In the genomic region with DNA sequence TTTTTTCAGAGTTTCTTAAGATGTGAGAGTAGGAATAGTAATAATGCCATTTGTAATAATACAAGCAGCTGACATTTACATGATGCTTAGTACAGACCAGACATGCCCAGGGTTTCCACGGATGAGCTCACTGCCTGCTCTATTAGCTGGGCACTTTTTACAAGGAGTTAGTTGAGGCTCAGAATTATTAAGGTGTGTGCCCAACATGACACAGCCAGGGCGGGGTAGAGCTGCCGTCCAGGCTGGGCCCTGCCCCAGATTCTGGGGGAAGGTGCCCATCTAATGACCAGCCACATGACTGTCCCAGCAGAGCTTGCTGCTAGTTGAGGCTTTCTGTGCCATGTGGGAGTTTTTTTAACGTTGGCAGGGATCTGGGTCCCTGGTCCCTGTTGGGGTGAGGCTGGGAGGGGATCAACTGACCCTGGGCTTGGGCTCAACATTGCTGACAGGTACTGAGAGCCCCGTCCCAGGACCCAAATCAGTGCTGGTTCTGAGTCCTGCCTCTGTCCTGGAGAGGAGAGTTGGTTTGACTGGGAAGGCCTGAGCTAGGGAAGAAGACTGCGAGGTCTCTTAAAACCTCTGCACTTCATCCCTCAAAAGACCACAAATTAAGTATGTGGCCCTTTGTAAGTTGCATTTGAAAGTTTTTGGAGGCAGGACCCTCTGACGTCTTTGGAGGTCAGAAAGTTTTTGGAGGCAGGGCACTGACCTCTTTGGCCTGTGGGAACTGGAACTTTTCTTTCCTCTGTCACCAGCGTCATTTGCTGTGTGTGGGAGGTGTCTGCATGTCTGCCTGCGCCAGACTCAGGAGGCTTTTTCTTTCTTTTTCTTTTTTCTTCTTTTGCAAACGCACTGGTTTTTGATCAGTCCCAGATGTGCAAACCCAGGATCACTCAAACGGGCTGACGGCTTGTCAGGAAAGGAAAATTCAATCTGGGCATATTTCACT, we compare ENCODE assay signal across 15 cellular contexts. TPM values are rescaled to one million over a fixed set of nuclear protein-coding genes. Genes with fewer than 3 reads are reported as not detected.
DNase-seq lines count a peak whose midpoint lies in the region; ATAC-seq and TF ChIP-seq lines count a peak whose summit lies in the region.
"Had no signal": no experiment of that assay in that cellular context is flagged by ENCODE, and none has a peak within 500 bp of the region (broad histone marks: within the 10 kb centered on the region; RNA-seq: fewer than 3 reads in every experiment).

No MANE protein-coding gene starts in this region.

- CTCF ChIA-PET in SK-N-SH (lab: Yijun Ruan, JAX), result interaction anchor here (1.1 to 1.5 kb wide), 3 partner anchors 67 to 130 kb away, joined by 3 to 4 read pairs (median 4); no protein-coding TSS in a partner anchor

- H3K79me1 ChIP-seq in trophoblast cell (ENCODE audit: low read length), result peaks cover 36% of the 10 kb centered on the region

- no peak for TF ChIP-seq EP300 in SK-N-SH (IDR thresholded peaks at IDR 0.05; ENCODE audit: borderline replicate concordance in 1 of 2, low read depth in 1 of 2, low read length in 1 of 2)

- no peak for TF ChIP-seq RAD21 in SK-N-SH (IDR thresholded peaks at IDR 0.05; ENCODE audit: low read length)

- intact Hi-C loops in uterus (cut with DNase I; ENCODE audit: low total_unique reads), result no loop called here

- 51% methylated on average over 10 of the region's 12 CpGs for WGBS in SK-N-SH (ENCODE audit: low lambda C conversion rate)
- no CpG with 5 or more reads among the region's 12 CpGs for WGBS in trophoblast cell (ENCODE audit: extremely low coverage, insufficient coverage, insufficient read length)

- peak overlapping the region; percentile 83 for H4K91ac ChIP-seq in trophoblast cell (ENCODE audit: low read depth, low read length)

- peak overlapping the region; percentile 63 for H2BK5ac ChIP-seq in trophoblast cell (ENCODE audit: low read depth, low read length, poor library complexity)

- no peaks in the 10 kb centered on the region for H3K9me3 ChIP-seq in SK-N-SH
- no peaks in the 10 kb centered on the region for H3K9me3 ChIP-seq in trophoblast cell (ENCODE audit: insufficient read depth, low read depth, low read length)
- H3K9me3 ChIP-seq in uterus, result no peaks in the 10 kb centered on the region

- H3K36me3 ChIP-seq in SK-N-SH (replicated peaks in 1 of 2; ENCODE audit: control insufficient read depth in 1 of 2, insufficient read depth in 2 of 2, low read length in 1 of 2), result no peaks in the 10 kb centered on the region
- H3K36me3 ChIP-seq in trophoblast cell (ENCODE audit: control insufficient read depth in 1 of 2, insufficient read depth in 2 of 2, low read length in 2 of 2), result peaks cover 6 to 7% of the 10 kb centered on the region in 2 experiments
- no peaks in the 10 kb centered on the region for H3K36me3 ChIP-seq in uterus

- H3K27me3 ChIP-seq in SK-N-SH (ENCODE audit: insufficient read depth) (no peaks in the 10 kb centered on the region), trophoblast cell (ENCODE audit: insufficient read depth, low read length) (no peaks in the 10 kb centered on the region), uterus (no peaks in the 10 kb centered on the region)

- peaks cover 8 to 23% of the 10 kb centered on the region in 2 experiments; a peak in 3 of 4 replicates for H3K4me1 ChIP-seq in SK-N-SH (ENCODE audit: control insufficient read depth in 1 of 2, insufficient read depth in 2 of 2, low read depth in 1 of 2, low read length in 1 of 2)
- H3K4me1 ChIP-seq in trophoblast cell (ENCODE audit: control insufficient read depth in 1 of 2, insufficient read depth in 2 of 2, low read length in 2 of 2), result peaks cover 33 to 47% of the 10 kb centered on the region in 2 experiments
- H3K4me1 ChIP-seq in uterus, result no peaks in the 10 kb centered on the region

- peak overlapping the region; percentile 51 for H4K8ac ChIP-seq in trophoblast cell (ENCODE audit: low read depth, low read length)

- POLR2A ChIA-PET in SK-N-SH (lab: Yijun Ruan, JAX), result no interaction called here

- DNase-seq in SK-N-SH (no peak), foreskin fibroblast (peak in 1 of 2 donors; percentile 66), trophoblast cell (no peak), uterus (peak; percentile 66 to 75), midbrain (lab: John Stamatoyannopoulos, UW) (no peak), NCI-H1930 (lab: John Stamatoyannopoulos, UW) (no peak)
- DNase-seq: activated CD4-positive, alpha-beta memory T cell treated with anti-CD3 and anti-CD28 coated beads for 36 hours; DMS53; H9; NCI-H2029 treated with DMSO at 0.1 percent for 48 hours; NK-92 treated with Interleukin-12 subunit alpha and Interleukin-12 subunit beta, amount 100 ng/mL, for 24 hours; T-helper 2 cell had no signal

- H3K79me2 ChIP-seq in SK-N-SH (ENCODE audit: insufficient read depth) (no peaks in the 10 kb centered on the region), trophoblast cell (ENCODE audit: control insufficient read depth, insufficient read depth, low read length, poor library complexity) (peaks cover 14% of the 10 kb centered on the region)

- ATAC-seq in SK-N-SH treated with all-trans-retinoic acid at 6 μM for 48 hours (no peak), HG02884 (IDR thresholded peaks at IDR 0.05; ENCODE audit: unreplicated experiment) (no peak)

- H3K27ac ChIP-seq in SK-N-SH (ENCODE audit: low read depth in 2 of 2, low read length in 1 of 2), result no peak overlapping the region
- H3K27ac ChIP-seq in trophoblast cell (ENCODE audit: low read depth, low read length), result peak overlapping the region; percentile 75
- peak overlapping the region; percentile 94 to 99 for H3K27ac ChIP-seq in uterus
- H3K27ac ChIP-seq: 22Rv1 had no signal

- TF ChIP-seq CTCF in SK-N-SH (IDR thresholded peaks at IDR 0.05) (no peak), foreskin fibroblast (IDR thresholded peaks at IDR 0.05; ENCODE audit: low read depth, low read length) (no peak), uterus (IDR thresholded peaks at IDR 0.05) (no peak)

- H3K23ac ChIP-seq in trophoblast cell (ENCODE audit: low read length), result no peak overlapping the region

- no peak overlapping the region for H3K4me3 ChIP-seq in SK-N-SH (ENCODE audit: low read depth in 2 of 2, low read length in 1 of 2)
- H3K4me3 ChIP-seq in foreskin fibroblast (ENCODE audit: low read depth in 1 of 2, low read length in 2 of 2), result peak overlapping the region; percentile 5 to 66
- H3K4me3 ChIP-seq in trophoblast cell (ENCODE audit: low read depth, low read length), result peak overlapping the region; percentile 4
- H3K4me3 ChIP-seq in uterus, result peak overlapping the region; percentile 61 to 87

- TF ChIP-seq POLR2A in uterus (IDR thresholded peaks at IDR 0.05), result peak in 1 of 2 donors; percentile 49

- H3K14ac ChIP-seq in trophoblast cell (ENCODE audit: low read length), result peak overlapping the region; percentile 62

- H3F3A ChIP-seq in SK-N-SH (replicated peaks; ENCODE audit: insufficient read depth), result peaks cover 14% of the 10 kb centered on the region

- peak overlapping the region; percentile 76 for H3K18ac ChIP-seq in trophoblast cell (ENCODE audit: low read length)

- H3K4me2 ChIP-seq in SK-N-SH (no peak overlapping the region), trophoblast cell (ENCODE audit: low read length) (peak overlapping the region; percentile 91)

- H3K9ac ChIP-seq in SK-N-SH (no peak overlapping the region), trophoblast cell (ENCODE audit: low read length) (no peak overlapping the region)

- peak overlapping the region; percentile 78 for H3K4ac ChIP-seq in trophoblast cell (ENCODE audit: low read depth, low read length)

- no peaks in the 10 kb centered on the region for H3K9me2 ChIP-seq in SK-N-SH

- H4K20me1 ChIP-seq in SK-N-SH (ENCODE audit: insufficient read depth), result no peaks in the 10 kb centered on the region

- H4K12ac ChIP-seq in trophoblast cell (ENCODE audit: low read depth, low read length), result no peak overlapping the region

- peak overlapping the region; percentile 62 for H2BK120ac ChIP-seq in trophoblast cell (ENCODE audit: insufficient read depth, low read length, poor library complexity)

- H2AFZ ChIP-seq in SK-N-SH (ENCODE audit: low read depth) (no peak overlapping the region), trophoblast cell (ENCODE audit: insufficient read depth, low read length, poor library complexity) (no peak overlapping the region)

- H2AK5ac ChIP-seq in trophoblast cell (ENCODE audit: low read length), result peak overlapping the region; percentile 87

- peak overlapping the region; percentile 85 for H2BK12ac ChIP-seq in trophoblast cell (ENCODE audit: low read length)

TF ChIP-seq in SK-N-SH, 30 proteins besides CTCF, POLR2A, EP300 and RAD21:
- no peak for TF ChIP-seq FOSL2 (IDR thresholded peaks at IDR 0.05; ENCODE audit: borderline replicate concordance, low read depth)
- peak; percentile 44; the same call in 1 of the 2 replicates for TF ChIP-seq TCF12 (IDR thresholded peaks at IDR 0.05)

TF ChIP-seq in SK-N-SH treated with all-trans-retinoic acid at 6 μM for 48 hours, 23 proteins besides CTCF, POLR2A, EP300 and RAD21 (continues in another document):
- TF ChIP-seq ZNF565 (CRISPR knock-in tag; conservative IDR thresholded peaks at IDR 0.05; ENCODE audit: low read depth) (no peak), TOX (CRISPR knock-in tag; IDR thresholded peaks at IDR 0.05; ENCODE audit: borderline replicate concordance) (no peak), PPARA (CRISPR knock-in tag; IDR thresholded peaks at IDR 0.05; ENCODE audit: borderline replicate concordance) (no peak)
- TF ChIP-seq, protein P1, sequence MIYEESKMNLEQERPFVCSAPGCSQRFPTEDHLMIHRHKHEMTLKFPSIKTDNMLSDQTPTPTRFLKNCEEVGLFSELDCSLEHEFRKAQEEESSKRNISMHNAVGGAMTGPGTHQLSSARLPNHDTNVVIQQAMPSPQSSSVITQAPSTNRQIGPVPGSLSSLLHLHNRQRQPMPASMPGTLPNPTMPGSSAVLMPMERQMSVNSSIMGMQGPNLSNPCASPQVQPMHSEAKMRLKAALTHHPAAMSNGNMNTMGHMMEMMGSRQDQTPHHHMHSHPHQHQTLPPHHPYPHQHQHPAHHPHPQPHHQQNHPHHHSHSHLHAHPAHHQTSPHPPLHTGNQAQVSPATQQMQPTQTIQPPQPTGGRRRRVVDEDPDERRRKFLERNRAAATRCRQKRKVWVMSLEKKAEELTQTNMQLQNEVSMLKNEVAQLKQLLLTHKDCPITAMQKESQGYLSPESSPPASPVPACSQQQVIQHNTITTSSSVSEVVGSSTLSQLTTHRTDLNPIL (CRISPR knock-in tag; IDR thresholded peaks at IDR 0.05; ENCODE audit: low read depth), result no peak

RNA-seq across cellular contexts. Expression of gene CRISPLD2, which starts 2.2 kb away (rescaled TPM):
- polyA plus RNA-seq in SK-N-SH (2012; rRNA removed), result 5.3 and 6.3 TPM in 2 replicates
- polyA plus RNA-seq in SK-N-SH (2012; cell fraction: cytosol; rRNA removed), result 3.3 and 3.8 TPM in 2 replicates
- polyA plus RNA-seq in SK-N-SH (2012; cell fraction: nucleus; rRNA removed), result 4.4 and 4.5 TPM in 2 replicates
- 121 and 124 TPM in 2 replicates for polyA plus RNA-seq in trophoblast cell (2013)
- 100 to 1,000 TPM; 108 to 441 (median 190) TPM for total RNA-seq in uterus

Comparison
In these comparisons a context has a peak if more than half of its experiments do, and no peak if none do; other contexts are left out.
1. DNase-seq: peak in uterus (2 of 2); none in SK-N-SH (single experiment), trophoblast cell (0 of 2), midbrain (single experiment) and NCI-H1930 (0 of 2).
2. H3K27ac ChIP-seq: peak in trophoblast cell (single experiment) and uterus (2 of 2); none in SK-N-SH (0 of 2).
3. H3K4me3 ChIP-seq: peak in foreskin fibroblast (2 of 2), trophoblast cell (single experiment) and uterus (2 of 2); none in SK-N-SH (0 of 2).